ENCODE assay signal across 19 cellular contexts in the genomic region with DNA sequence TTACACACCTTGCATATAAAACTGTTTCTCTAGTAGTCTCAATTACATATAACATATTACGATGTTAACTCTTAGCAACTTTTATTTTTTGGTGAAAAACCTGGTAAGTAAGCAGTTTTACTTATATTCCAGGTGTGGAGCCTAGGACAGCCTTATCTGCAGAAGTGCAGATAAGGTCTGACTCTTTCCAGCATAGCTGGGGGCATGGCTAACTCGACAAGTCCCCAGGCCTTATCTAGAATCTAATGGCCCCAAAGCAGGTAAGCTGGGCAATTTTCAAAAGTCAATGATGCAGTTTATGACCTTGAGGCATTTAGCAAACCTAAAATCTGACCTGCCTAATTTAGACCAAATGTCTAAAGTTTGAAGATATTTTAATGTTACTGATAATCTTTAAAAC. TPM values are rescaled to one million over a fixed set of nuclear protein-coding genes. Genes with fewer than 3 reads are reported as not detected.
A peak's percentile ranks its signal among the peaks of the same experiment; 100 is the strongest.
DNase-seq lines count a peak whose midpoint lies in the region; ATAC-seq and TF ChIP-seq lines count a peak whose summit lies in the region.
"Had no signal": no experiment of that assay in that cellular context is flagged by ENCODE, and none has a peak within 500 bp of the region (broad histone marks: within the 10 kb centered on the region; RNA-seq: fewer than 3 reads in every experiment).

No MANE protein-coding gene starts in this region.

- CTCF ChIA-PET in naive thymus-derived CD4-positive, alpha-beta T cell (lab: Charles Lee) = interaction anchor here (1.2 to 3.4 kb wide), 4 partner anchors 26 to 266 kb away, joined by 3 to 15 read pairs (median 4); no protein-coding TSS in a partner anchor

- no peaks in the 10 kb centered on the region for H3K36me3 ChIP-seq in naive thymus-derived CD4-positive, alpha-beta T cell (ENCODE audit: control insufficient read depth in 2 of 3, insufficient read depth in 3 of 3, low read length in 3 of 3)
- H3K36me3 ChIP-seq in MM.1S (replicated peaks; ENCODE audit: insufficient read depth, low read length) = no peaks in the 10 kb centered on the region
- H3K36me3 ChIP-seq: BE2C had no signal

- no peak overlapping the region for H3K27ac ChIP-seq in naive thymus-derived CD4-positive, alpha-beta T cell (ENCODE audit: low read depth, low read length)
- H3K27ac ChIP-seq in MM.1S (ENCODE audit: low read length) = no peak overlapping the region

- H3K4me2 ChIP-seq in MM.1S (ENCODE audit: low read depth, low read length) = no peak overlapping the region

- no peak overlapping the region for H3K4me3 Mint-ChIP-seq in activated naive CD8-positive, alpha-beta T cell
- H3K4me3 Mint-ChIP-seq in activated naive CD8-positive, alpha-beta T cell treated with anti-CD3 and anti-CD28 coated beads, Interleukin-2, amount 50 U/mL, for 24 hours = no peak overlapping the region
- no peak overlapping the region for H3K4me3 Mint-ChIP-seq in activated naive CD8-positive, alpha-beta T cell treated with anti-CD3 and anti-CD28 coated beads for 36 hours
- no peak overlapping the region for H3K4me3 Mint-ChIP-seq in naive thymus-derived CD4-positive, alpha-beta T cell

- no peaks in the 10 kb centered on the region for H3K27me3 Mint-ChIP-seq in activated naive CD8-positive, alpha-beta T cell
- no peaks in the 10 kb centered on the region for H3K27me3 Mint-ChIP-seq in activated naive CD8-positive, alpha-beta T cell treated with anti-CD3 and anti-CD28 coated beads, Interleukin-2, amount 50 U/mL, for 24 hours
- H3K27me3 Mint-ChIP-seq in activated naive CD8-positive, alpha-beta T cell treated with anti-CD3 and anti-CD28 coated beads for 36 hours = no peaks in the 10 kb centered on the region
- H3K27me3 Mint-ChIP-seq in naive thymus-derived CD4-positive, alpha-beta T cell = no peaks in the 10 kb centered on the region
- H3K27me3 Mint-ChIP-seq: CD4-positive, alpha-beta memory T cell had no signal

- H2AFZ ChIP-seq in MM.1S (ENCODE audit: low read length) = no peak overlapping the region

- POLR2A ChIA-PET in naive thymus-derived CD4-positive, alpha-beta T cell (lab: Charles Lee) = interaction anchor here (0.7 to 2.1 kb wide), 8 partner anchors 15 to 112 kb away, joined by 3 to 7 read pairs (median 4); partner anchors contain the start of gene RAC2

- H3K27ac Mint-ChIP-seq in activated naive CD8-positive, alpha-beta T cell = peak overlapping the region; percentile 84
- no peak overlapping the region for H3K27ac Mint-ChIP-seq in activated naive CD8-positive, alpha-beta T cell treated with anti-CD3 and anti-CD28 coated beads, Interleukin-2, amount 50 U/mL, for 24 hours
- peak overlapping the region; percentile 39 for H3K27ac Mint-ChIP-seq in activated naive CD8-positive, alpha-beta T cell treated with anti-CD3 and anti-CD28 coated beads for 36 hours
- H3K27ac Mint-ChIP-seq in naive thymus-derived CD4-positive, alpha-beta T cell = peak overlapping the region in 6 of 9 donors; percentile 34 to 93 (median 82)

- H3K27me3 ChIP-seq in naive thymus-derived CD4-positive, alpha-beta T cell (ENCODE audit: control insufficient read depth in 2 of 2, insufficient read depth in 2 of 2, low read length in 2 of 2) = no peaks in the 10 kb centered on the region
- no peaks in the 10 kb centered on the region for H3K27me3 ChIP-seq in MM.1S (replicated peaks; ENCODE audit: insufficient read depth, low read length)
- H3K27me3 ChIP-seq: BE2C had no signal

- H3F3A ChIP-seq in MM.1S (ENCODE audit: insufficient read depth, low read length) = peaks cover 25% of the 10 kb centered on the region

- no peaks in the 10 kb centered on the region for H3K9me2 ChIP-seq in MM.1S (replicated peaks; ENCODE audit: insufficient read depth, low read length)

- TF ChIP-seq CTCF in MM.1S (IDR thresholded peaks at IDR 0.05; ENCODE audit: low read length) = no peak

- H3K4me3 ChIP-seq in naive thymus-derived CD4-positive, alpha-beta T cell (ENCODE audit: low read length) = no peak overlapping the region
- no peak overlapping the region for H3K4me3 ChIP-seq in MM.1S (ENCODE audit: low read length)

- H4K20me1 ChIP-seq in MM.1S (ENCODE audit: insufficient read depth, low read length) = no peaks in the 10 kb centered on the region

- no peaks in the 10 kb centered on the region for H3K79me2 ChIP-seq in MM.1S (ENCODE audit: low read length)

- peaks cover 20 to 46% of the 10 kb centered on the region in 2 donors for H3K4me1 ChIP-seq in naive thymus-derived CD4-positive, alpha-beta T cell (ENCODE audit: control insufficient read depth in 2 of 2, insufficient read depth in 2 of 2, low read length in 2 of 2)
- H3K4me1 ChIP-seq in MM.1S (ENCODE audit: low read length) = peaks cover 21% of the 10 kb centered on the region; the same call in 1 of the 2 replicates

- H3K9ac ChIP-seq in MM.1S (ENCODE audit: low read length) = no peak overlapping the region

- no peak for ATAC-seq in activated naive CD8-positive, alpha-beta T cell treated with anti-CD3 and anti-CD28 coated beads, Interleukin-2, amount 50 U/mL, for 24 hours
- ATAC-seq in naive thymus-derived CD4-positive, alpha-beta T cell = no peak
- ATAC-seq: HepG2 had no signal

- H3K9me3 Mint-ChIP-seq in activated naive CD8-positive, alpha-beta T cell (ENCODE audit: low read depth) = no peaks in the 10 kb centered on the region
- peaks cover 7% of the 10 kb centered on the region for H3K9me3 Mint-ChIP-seq in activated naive CD8-positive, alpha-beta T cell treated with anti-CD3 and anti-CD28 coated beads, Interleukin-2, amount 50 U/mL, for 24 hours
- no peaks in the 10 kb centered on the region for H3K9me3 Mint-ChIP-seq in activated naive CD8-positive, alpha-beta T cell treated with anti-CD3 and anti-CD28 coated beads for 36 hours
- H3K9me3 Mint-ChIP-seq in naive thymus-derived CD4-positive, alpha-beta T cell = no peaks in the 10 kb centered on the region
- H3K9me3 Mint-ChIP-seq: CD4-positive, alpha-beta memory T cell had no signal

- H3K9me3 ChIP-seq in naive thymus-derived CD4-positive, alpha-beta T cell (ENCODE audit: control insufficient read depth in 2 of 3, low read length in 3 of 3) = no peaks in the 10 kb centered on the region
- no peaks in the 10 kb centered on the region for H3K9me3 ChIP-seq in MM.1S (replicated peaks; ENCODE audit: insufficient read depth, low read length)
- H3K9me3 ChIP-seq: BE2C had no signal

- intact Hi-C loops in naive thymus-derived CD4-positive, alpha-beta T cell (cut with micrococcal nuclease) = loop anchor here in 1 of 2 donors (10.0 kb wide), 1 partner anchor 337 kb away; no protein-coding TSS in a partner anchor

- peaks cover 55% of the 10 kb centered on the region for H3K4me1 Mint-ChIP-seq in activated naive CD8-positive, alpha-beta T cell (ENCODE audit: low read depth)
- peaks cover 57% of the 10 kb centered on the region for H3K4me1 Mint-ChIP-seq in activated naive CD8-positive, alpha-beta T cell treated with anti-CD3 and anti-CD28 coated beads, Interleukin-2, amount 50 U/mL, for 24 hours
- H3K4me1 Mint-ChIP-seq in activated naive CD8-positive, alpha-beta T cell treated with anti-CD3 and anti-CD28 coated beads for 36 hours = peaks cover 59% of the 10 kb centered on the region
- peaks cover 24 to 54% (median 38%) of the 10 kb centered on the region in 7 donors for H3K4me1 Mint-ChIP-seq in naive thymus-derived CD4-positive, alpha-beta T cell

- H3K36me3 Mint-ChIP-seq in activated naive CD8-positive, alpha-beta T cell = no peaks in the 10 kb centered on the region
- peaks cover 7% of the 10 kb centered on the region for H3K36me3 Mint-ChIP-seq in activated naive CD8-positive, alpha-beta T cell treated with anti-CD3 and anti-CD28 coated beads, Interleukin-2, amount 50 U/mL, for 24 hours (ENCODE audit: low read depth)
- peaks cover 10% of the 10 kb centered on the region for H3K36me3 Mint-ChIP-seq in activated naive CD8-positive, alpha-beta T cell treated with anti-CD3 and anti-CD28 coated beads for 36 hours
- peaks cover 0 to 19% (median 4%) of the 10 kb centered on the region in 5 donors for H3K36me3 Mint-ChIP-seq in naive thymus-derived CD4-positive, alpha-beta T cell
- H3K36me3 Mint-ChIP-seq: CD4-positive, alpha-beta memory T cell had no signal

- no peak for DNase-seq in activated naive CD8-positive, alpha-beta T cell treated with anti-CD3 and anti-CD28 coated beads, Interleukin-2, amount 50 U/mL, for 24 hours
- DNase-seq in activated naive CD8-positive, alpha-beta T cell treated with anti-CD3 and anti-CD28 coated beads for 36 hours = no peak
- no peak for DNase-seq in naive thymus-derived CD4-positive, alpha-beta T cell
- DNase-seq in anterior cingulate cortex (lab: John Stamatoyannopoulos, UW) = no peak
- DNase-seq in DMS79 (lab: John Stamatoyannopoulos, UW) = no peak
- DNase-seq in MM.1S = no peak
- DNase-seq: BE2C; CD4-positive, alpha-beta memory T cell; DMS79 treated with DMSO at 0.1 percent for 48 hours; KBM-7; MV-4-11; NCI-H1694 treated with DMSO at 0.1 percent for 48 hours; NCI-H510A; NCI-H748 treated with DMSO at 0.1 percent for 48 hours had no signal

RNA-seq across cellular contexts. Expression of gene C1QTNF6, which starts 4.2 kb away (rescaled TPM):
- total RNA-seq in activated naive CD8-positive, alpha-beta T cell treated with anti-CD3 and anti-CD28 coated beads for 36 hours = 1 to 10 TPM; 2.7 to 3.2 TPM
- total RNA-seq in naive thymus-derived CD4-positive, alpha-beta T cell = 10 to 100 TPM; 12.4 to 27.6 (median 20.2) TPM
- polyA plus RNA-seq in naive thymus-derived CD4-positive, alpha-beta T cell = 1 to 10 TPM; 1.1 to 2.4 TPM

RNA-seq across cellular contexts. Expression of gene SSTR3, which starts 20.0 kb away (rescaled TPM):
- 1 to 10 TPM; 7.1 to 7.4 TPM for total RNA-seq in activated naive CD8-positive, alpha-beta T cell treated with anti-CD3 and anti-CD28 coated beads for 36 hours
- 10 to 100 TPM in 2 of 5 experiments, 1 to 10 TPM in 3; 3.9 to 30.4 (median 6.4) TPM for total RNA-seq in naive thymus-derived CD4-positive, alpha-beta T cell
- 1 to 10 TPM; 5.8 to 9.5 TPM for polyA plus RNA-seq in naive thymus-derived CD4-positive, alpha-beta T cell
- total RNA-seq: A172, H4 had no signal

RNA-seq across cellular contexts. Expression of gene IL2RB, which starts 42.5 kb away (rescaled TPM):
- 100 to 1,000 TPM; 148 to 149 TPM for total RNA-seq in activated naive CD8-positive, alpha-beta T cell treated with anti-CD3 and anti-CD28 coated beads for 36 hours
- 100 to 1,000 TPM in 2 of 5 experiments, 10 to 100 TPM in 3; 14.3 to 209 (median 44.1) TPM for total RNA-seq in naive thymus-derived CD4-positive, alpha-beta T cell
- 10 to 100 TPM; 13.6 to 20.2 TPM for polyA plus RNA-seq in naive thymus-derived CD4-positive, alpha-beta T cell
- total RNA-seq: A172, HepG2, OCI-LY7 had no signal
- polyA plus RNA-seq: HepG2 had no signal

RNA-seq across cellular contexts. Expression of gene RAC2, which starts 51.8 kb away (rescaled TPM):
- 100 to 1,000 TPM; 518 to 528 TPM for total RNA-seq in activated naive CD8-positive, alpha-beta T cell treated with anti-CD3 and anti-CD28 coated beads for 36 hours
- 100 to 1,000 TPM; 263 to 886 (median 301) TPM for total RNA-seq in naive thymus-derived CD4-positive, alpha-beta T cell
- polyA plus RNA-seq in naive thymus-derived CD4-positive, alpha-beta T cell = 100 to 1,000 TPM; 838 to 852 TPM
- total RNA-seq: HepG2 had no signal
